Comparison of ENCODE assay signal across 8 cellular contexts in genomic region chr15:78457101-78457500, GRCh38. TPM values are rescaled to one million over a fixed set of nuclear protein-coding genes. Genes with fewer than 3 reads are reported as not detected.
DNase-seq lines count a peak whose midpoint lies in the region; ATAC-seq and TF ChIP-seq lines count a peak whose summit lies in the region.

No MANE protein-coding gene starts in this region.

- H3K9me3 ChIP-seq in spleen = no peaks in the 10 kb centered on the region

- TF ChIP-seq POLR2A in spleen (IDR thresholded peaks at IDR 0.05) = no peak

- no peaks in the 10 kb centered on the region for H3K27me3 Mint-ChIP-seq in mesothelial cell of epicardium (ENCODE audit: low read depth)

- no peak overlapping the region for H3K4me3 Mint-ChIP-seq in mesothelial cell of epicardium

- H3K4me3 ChIP-seq in LNCaP clone FGC (ENCODE audit: low read depth, low read length) (no peak overlapping the region), spleen (no peak overlapping the region)

- intact Hi-C loops in spleen (cut with DNase I; ENCODE audit: low total_unique reads) = no loop called here

- peaks cover 38 to 100% (median 78%) of the 10 kb centered on the region in 6 donors for H3K4me1 ChIP-seq in spleen

- no peaks in the 10 kb centered on the region for H3K27me3 ChIP-seq in spleen (replicated peaks in 1 of 7)

- H3K27ac Mint-ChIP-seq in mesothelial cell of epicardium = peak overlapping the region; percentile 82

- TF ChIP-seq CTCF in LNCaP clone FGC (IDR thresholded peaks at IDR 0.05; ENCODE audit: control insufficient read depth, extremely low read depth, insufficient read depth) (no peak), mesothelial cell of epicardium (IDR thresholded peaks at IDR 0.05; ENCODE audit: unreplicated experiment) (no peak), spleen (IDR thresholded peaks at IDR 0.05 in 8 of 11, conservative IDR thresholded peaks at IDR 0.05 in 3 of 11) (no peak)

- 12 to 22% (median 16%) methylated on average over 1 of the region's 1 CpG for WGBS in spleen, 5 donors

- peaks cover 72% of the 10 kb centered on the region for H3K4me1 Mint-ChIP-seq in mesothelial cell of epicardium

- peaks cover 0 to 13% (median 0%) of the 10 kb centered on the region in 6 donors for H3K36me3 ChIP-seq in spleen

- ATAC-seq in GM18867 (IDR thresholded peaks at IDR 0.05; ENCODE audit: unreplicated experiment) (no peak), HG02588 (IDR thresholded peaks at IDR 0.05; ENCODE audit: unreplicated experiment) (no peak)

- DNase-seq in AG20443 (ENCODE audit: low spot score) (peak; percentile 71), LNCaP clone FGC (ENCODE audit: low read depth) (peak; percentile 94), brain pericyte (ENCODE audit: low read depth, low spot score) (peak; percentile 71), mesothelial cell of epicardium (ENCODE audit: low spot score in 2 of 2, unreplicated experiment in 2 of 2) (no peak), spleen (no peak), NCI-H128 (lab: John Stamatoyannopoulos, UW; ENCODE audit: unreplicated experiment) (no peak)

- H3K9me3 Mint-ChIP-seq in mesothelial cell of epicardium = no peaks in the 10 kb centered on the region

- no peaks in the 10 kb centered on the region for H3K36me3 Mint-ChIP-seq in mesothelial cell of epicardium

- H3K27ac ChIP-seq in spleen = no peak overlapping the region

RNA-seq across cellular contexts. Expression of gene IREB2, which starts 19.1 kb away (rescaled TPM):
- total RNA-seq in mesothelial cell of epicardium (84.9 to 105 TPM (median 90.1 TPM) in 3 replicates), spleen (10 to 100 TPM; 49.9 to 92.6 (median 71.9) TPM)
- 10 to 100 TPM in 1 of 3 donors, 1 to 10 TPM in 2; 8.6 to 15.0 (median 9.6) TPM for polyA plus RNA-seq in spleen

RNA-seq across cellular contexts. Expression of gene HYKK, which starts 50.3 kb away (rescaled TPM):
- 5.6 to 7.0 TPM (median 6.0 TPM) in 3 replicates for total RNA-seq in mesothelial cell of epicardium
- 1 to 10 TPM; 1.5 to 4.7 (median 2.5) TPM for total RNA-seq in spleen
- 1 to 10 TPM; 1.1 to 1.5 (median 1.2) TPM for polyA plus RNA-seq in spleen

Comparison
In these comparisons a context has a peak if more than half of its experiments do, and no peak if none do; other contexts are left out.
1. DNase-seq: peak in AG20443 (single experiment), LNCaP clone FGC (single experiment) and brain pericyte (single experiment); none in mesothelial cell of epicardium (0 of 2), spleen (single experiment) and NCI-H128 (single experiment).